Comparison of ENCODE assay signal across 12 cellular contexts in the genomic region with DNA sequence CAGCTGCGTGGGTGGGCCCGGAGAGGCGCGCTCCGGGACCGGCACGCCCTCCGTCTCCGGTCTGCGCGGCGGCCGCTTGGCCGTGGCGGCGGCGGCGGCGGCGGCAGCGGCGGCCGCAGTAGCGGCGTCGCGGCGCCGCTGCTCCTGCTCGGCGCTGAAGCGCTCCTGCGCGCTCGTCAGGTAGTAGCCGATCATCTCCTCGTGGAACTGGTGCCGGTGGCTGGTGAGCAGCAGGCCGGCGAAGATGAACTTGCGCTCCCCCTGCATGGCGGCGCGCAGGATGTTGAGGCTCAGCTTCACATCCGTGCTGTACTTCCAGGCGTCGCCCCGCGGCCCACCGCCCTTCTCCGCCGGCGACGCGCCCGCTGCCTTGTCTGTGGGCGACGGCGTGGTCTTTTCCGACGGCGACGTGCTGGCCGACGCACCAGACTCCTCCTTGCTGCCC.
DNase-seq lines count a peak whose midpoint lies in the region; ATAC-seq and TF ChIP-seq lines count a peak whose summit lies in the region.
"Had no signal": no experiment of that assay in that cellular context is flagged by ENCODE, and none has a peak within 500 bp of the region (broad histone marks: within the 10 kb centered on the region; RNA-seq: fewer than 3 reads in every experiment).

No MANE protein-coding gene starts in this region.

- no peaks in the 10 kb centered on the region for H3K4me1 Mint-ChIP-seq in mesothelial cell of epicardium

- in situ Hi-C loops in GM23248 (cut with MboI) = no loop called here

- no peak for TF ChIP-seq CTCF in left ventricle myocardium inferior (IDR thresholded peaks at IDR 0.05; ENCODE audit: borderline replicate concordance)
- no peak for TF ChIP-seq CTCF in mesothelial cell of epicardium (IDR thresholded peaks at IDR 0.05; ENCODE audit: unreplicated experiment)
- no peak for TF ChIP-seq CTCF in upper lobe of right lung (IDR thresholded peaks at IDR 0.05)
- no peak for TF ChIP-seq CTCF in sigmoid colon (IDR thresholded peaks at IDR 0.05)

- ATAC-seq in left cardiac atrium (no peak), upper lobe of right lung (no peak), GM21737 (IDR thresholded peaks at IDR 0.05; ENCODE audit: unreplicated experiment) (no peak)

- no peak for TF ChIP-seq POLR2A in sigmoid colon (IDR thresholded peaks at IDR 0.05)

- no peak for TF ChIP-seq EP300 in sigmoid colon (IDR thresholded peaks at IDR 0.05)

- H3K79me2 ChIP-seq in GM23248 (ENCODE audit: insufficient read depth) = no peaks in the 10 kb centered on the region
- H3K79me2 ChIP-seq: parathyroid adenoma had no signal

- H3K27me3 ChIP-seq in left ventricle myocardium inferior (ENCODE audit: low read depth) (peaks cover 31% of the 10 kb centered on the region), upper lobe of right lung (peaks cover 11% of the 10 kb centered on the region), GM23248 (replicated peaks; ENCODE audit: insufficient read depth) (no peaks in the 10 kb centered on the region), sigmoid colon (peaks cover 15 to 52% (median 21%) of the 10 kb centered on the region in 3 donors)

- H3K9me3 ChIP-seq in left ventricle myocardium inferior (replicated peaks) (no peaks in the 10 kb centered on the region), upper lobe of right lung (no peaks in the 10 kb centered on the region), GM23248 (ENCODE audit: low read depth) (no peaks in the 10 kb centered on the region), sigmoid colon (no peaks in the 10 kb centered on the region)

- H3K27me3 Mint-ChIP-seq in mesothelial cell of epicardium (ENCODE audit: low read depth) = peaks cover 75% of the 10 kb centered on the region

- H3K4me1 ChIP-seq in left ventricle myocardium inferior = peaks cover 17% of the 10 kb centered on the region
- H3K4me1 ChIP-seq in upper lobe of right lung = peaks cover 11% of the 10 kb centered on the region
- H3K4me1 ChIP-seq in GM23248 (ENCODE audit: insufficient read depth) = peaks cover 11% of the 10 kb centered on the region
- peaks cover 0 to 14% (median 7%) of the 10 kb centered on the region in 4 donors for H3K4me1 ChIP-seq in sigmoid colon
- H3K4me1 ChIP-seq: parathyroid adenoma had no signal

- H3K4me3 Mint-ChIP-seq in mesothelial cell of epicardium = peak overlapping the region; percentile 51

- 47 to 48% methylated on average over 58 to 64 of the region's 65 CpGs for WGBS in GM23248 (ENCODE audit: low coverage in 1 of 2, low lambda C conversion rate in 2 of 2, missing lambda C conversion rate in 2 of 2), 2 experiments
- 29 to 70% methylated on average over 65 of the region's 65 CpGs for WGBS in sigmoid colon, 2 donors

- DNase-seq in left ventricle myocardium inferior = no peak
- no peak for DNase-seq in left cardiac atrium
- DNase-seq in activated gamma-delta T cell treated with anti-CD3 and anti-CD28 coated beads, Interleukin-2, amount 50 U/mL, for 16 hours (ENCODE audit: low read depth) = peak; percentile 23
- no peak for DNase-seq in mesothelial cell of epicardium (ENCODE audit: low spot score in 2 of 2, unreplicated experiment in 2 of 2)
- DNase-seq in upper lobe of right lung = peak; percentile 35
- DNase-seq in GM23248 = no peak
- no peak for DNase-seq in sigmoid colon
- DNase-seq: NCI-H2107, SIG-M5 had no signal

- no peak overlapping the region for H3K27ac Mint-ChIP-seq in mesothelial cell of epicardium

- H3K4me3 ChIP-seq in left ventricle myocardium inferior (peak overlapping the region; percentile 21), upper lobe of right lung (no peak overlapping the region), GM23248 (no peak overlapping the region), sigmoid colon (no peak overlapping the region)

- no peak overlapping the region for H2AFZ ChIP-seq in GM23248
- H2AFZ ChIP-seq: parathyroid adenoma had no signal

- no peak overlapping the region for H3K4me2 ChIP-seq in GM23248 (ENCODE audit: unreplicated experiment)

- H3K9me2 ChIP-seq in GM23248 (ENCODE audit: insufficient read depth) = no peaks in the 10 kb centered on the region

- peaks cover 4% of the 10 kb centered on the region for H3K36me3 Mint-ChIP-seq in mesothelial cell of epicardium

- no peaks in the 10 kb centered on the region for H3K36me3 ChIP-seq in left ventricle myocardium inferior
- H3K36me3 ChIP-seq in upper lobe of right lung = no peaks in the 10 kb centered on the region
- H3K36me3 ChIP-seq in GM23248 (ENCODE audit: low read depth) = no peaks in the 10 kb centered on the region
- H3K36me3 ChIP-seq in sigmoid colon = no peaks in the 10 kb centered on the region

- H3F3A ChIP-seq in GM23248 (ENCODE audit: insufficient read depth) = no peaks in the 10 kb centered on the region

- H3K9me3 Mint-ChIP-seq in mesothelial cell of epicardium = peaks cover 5% of the 10 kb centered on the region
- H3K9me3 Mint-ChIP-seq: activated naive CD4-positive, alpha-beta T cell treated with anti-CD3 and anti-CD28 coated beads, Interleukin-2, amount 50 U/mL, for 72 hours had no signal

- intact Hi-C loops in left ventricle myocardium inferior (cut with micrococcal nuclease) (loop anchor here (10.0 kb wide), 1 partner anchor 49 kb away; no protein-coding TSS in a partner anchor), left cardiac atrium (cut with DNase I) (loop anchor here in 1 of 2 donors (10.0 kb wide), 3 partner anchors 49 to 159 kb away; partner anchors contain the start of gene KLF13), upper lobe of right lung (cut with DNase I) (no loop called here), sigmoid colon (cut with DNase I) (no loop called here)

- H4K20me1 ChIP-seq in GM23248 (ENCODE audit: insufficient read depth) = no peaks in the 10 kb centered on the region

- H3K9ac ChIP-seq in GM23248 = no peak overlapping the region
- H3K9ac ChIP-seq: parathyroid adenoma had no signal

- H3K27ac ChIP-seq in left ventricle myocardium inferior (replicated peaks) (no peak overlapping the region), upper lobe of right lung (no peak overlapping the region), GM23248 (no peak overlapping the region), sigmoid colon (no peak overlapping the region)
- H3K27ac ChIP-seq: parathyroid adenoma had no signal

Comparison
In these comparisons a context has a peak if more than half of its experiments do, and no peak if none do; other contexts are left out.
1. DNase-seq: peak in activated gamma-delta T cell treated with anti-CD3 and anti-CD28 coated beads, Interleukin-2, amount 50 U/mL, for 16 hours (single experiment) and upper lobe of right lung (single experiment); none in left ventricle myocardium inferior (single experiment), left cardiac atrium (single experiment), mesothelial cell of epicardium (0 of 2), GM23248 (single experiment) and sigmoid colon (single experiment).